17 cellular contexts compared by ENCODE assay signal in genomic region chr2:58925676-58926081, GRCh38.
DNase-seq lines count a peak whose midpoint lies in the region; TF ChIP-seq lines count a peak whose summit lies in the region.
"Had no signal": no experiment of that assay in that cellular context is flagged by ENCODE, and none has a peak within 500 bp of the region (broad histone marks: within the 10 kb centered on the region; RNA-seq: fewer than 3 reads in every experiment).

No MANE protein-coding gene starts in this region.

- intact Hi-C loops in tibial artery (cut with DNase I; ENCODE audit: low total_unique reads) = no loop called here

- no peak overlapping the region for H3K4me3 ChIP-seq in tibial artery
- H3K4me3 ChIP-seq: thyroid gland had no signal

- H3K9me3 ChIP-seq in tibial artery = no peaks in the 10 kb centered on the region
- H3K9me3 ChIP-seq: neutrophil, thyroid gland had no signal

- H3K27me3 ChIP-seq in tibial artery = no peaks in the 10 kb centered on the region
- H3K27me3 ChIP-seq: neutrophil, thyroid gland had no signal

- DNase-seq in EL = peak; percentile 56
- peak; percentile 88 for DNase-seq in NCI-H446 treated with DMSO at 0.1 percent for 48 hours (lab: John Stamatoyannopoulos, UW)
- DNase-seq in fibroblast of the conjunctiva (ENCODE audit: low read depth) = peak; percentile 41
- peak; percentile 3 for DNase-seq in renal cortical epithelial cell (ENCODE audit: low read depth)
- no peak for DNase-seq in cortex of kidney (lab: John Stamatoyannopoulos, UW)
- no peak for DNase-seq in tibial artery
- DNase-seq in HCEC 1CT = no peak
- no peak for DNase-seq in GM19240 (ENCODE audit: insufficient read length, low spot score)
- DNase-seq: activated CD8-positive, alpha-beta T cell treated with anti-CD3 and anti-CD28 coated beads for 36 hours; CD4-positive, alpha-beta T cell; DMS79 treated with DMSO at 0.1 percent for 48 hours; KBM-7; NCI-H1092 treated with DMSO at 0.1 percent for 48 hours; SW 1271; thyroid gland; WERI-Rb-1 had no signal

- no peaks in the 10 kb centered on the region for H3K36me3 ChIP-seq in tibial artery
- H3K36me3 ChIP-seq: neutrophil, thyroid gland, WERI-Rb-1 had no signal

- no peak overlapping the region for H3K27ac ChIP-seq in tibial artery
- H3K27ac ChIP-seq: neutrophil, thyroid gland, WERI-Rb-1 had no signal

- no peak for TF ChIP-seq CTCF in tibial artery (IDR thresholded peaks at IDR 0.05)

- no peaks in the 10 kb centered on the region for H3K4me1 ChIP-seq in tibial artery
- H3K4me1 ChIP-seq: thyroid gland had no signal

Comparison
In these comparisons a context has a peak if more than half of its experiments do, and no peak if none do; other contexts are left out.
1. DNase-seq: peak in EL (single experiment), NCI-H446 treated with DMSO at 0.1 percent for 48 hours (single experiment), fibroblast of the conjunctiva (single experiment) and renal cortical epithelial cell (single experiment); none in cortex of kidney (single experiment), tibial artery (0 of 2), HCEC 1CT (single experiment) and GM19240 (single experiment).